8 cellular contexts compared by ENCODE assay signal in genomic region chr22:38706101-38706884, GRCh38. TPM values are rescaled to one million over a fixed set of nuclear protein-coding genes. Genes with fewer than 3 reads are reported as not detected.
DNase-seq lines count a peak whose midpoint lies in the region; ATAC-seq, FAIRE-seq and TF ChIP-seq lines count a peak whose summit lies in the region.

No MANE protein-coding gene starts in this region.

- intact Hi-C loops in Right ventricle myocardium superior (cut with DNase I) (no loop called here), pancreas (cut with DNase I) (no loop called here)

- TF ChIP-seq CTCF in C4-2B (conservative IDR thresholded peaks at IDR 0.05) (no peak), pancreas (IDR thresholded peaks at IDR 0.05) (no peak)

- no peaks in the 10 kb centered on the region for H3K36me3 ChIP-seq in pancreas

- no peak for FAIRE-seq in pancreas (lab: Jason Lieb, UNC)

- no peaks in the 10 kb centered on the region for H3K9me3 Mint-ChIP-seq in activated naive CD4-positive, alpha-beta T cell treated with anti-CD3 and anti-CD28 coated beads, Interleukin-2, amount 50 U/mL, for 24 hours

- no peaks in the 10 kb centered on the region for H3K27me3 Mint-ChIP-seq in activated naive CD4-positive, alpha-beta T cell treated with anti-CD3 and anti-CD28 coated beads, Interleukin-2, amount 50 U/mL, for 24 hours

- peaks cover 68% of the 10 kb centered on the region for H3K4me1 Mint-ChIP-seq in activated naive CD4-positive, alpha-beta T cell treated with anti-CD3 and anti-CD28 coated beads, Interleukin-2, amount 50 U/mL, for 24 hours

- H3K27me3 ChIP-seq in pancreas = no peaks in the 10 kb centered on the region

- peaks cover 2% of the 10 kb centered on the region for H3K36me3 Mint-ChIP-seq in activated naive CD4-positive, alpha-beta T cell treated with anti-CD3 and anti-CD28 coated beads, Interleukin-2, amount 50 U/mL, for 24 hours

- H3K4me3 Mint-ChIP-seq in activated naive CD4-positive, alpha-beta T cell treated with anti-CD3 and anti-CD28 coated beads, Interleukin-2, amount 50 U/mL, for 24 hours = peak overlapping the region; percentile 93

- no peaks in the 10 kb centered on the region for H3K9me3 ChIP-seq in pancreas

- ATAC-seq in GM21390 (IDR thresholded peaks at IDR 0.05; ENCODE audit: unreplicated experiment) (peak; percentile 1), Right ventricle myocardium superior (ENCODE audit: poor library complexity) (peak; percentile 27), pancreas (peak; percentile 4 to 34 (median 19)), GM19395 (IDR thresholded peaks at IDR 0.05; ENCODE audit: unreplicated experiment) (no peak)

- peak overlapping the region; percentile 89 for H3K27ac Mint-ChIP-seq in activated naive CD4-positive, alpha-beta T cell treated with anti-CD3 and anti-CD28 coated beads, Interleukin-2, amount 50 U/mL, for 24 hours

- peaks cover 18 to 32% (median 29%) of the 10 kb centered on the region in 3 donors for H3K4me1 ChIP-seq in pancreas

- H3K27ac ChIP-seq in C4-2B = peak overlapping the region; percentile 92
- peak overlapping the region; percentile 87 to 97 (median 92) for H3K27ac ChIP-seq in pancreas

- H3K4me3 ChIP-seq in pancreas = peak overlapping the region; percentile 87 to 99 (median 90)

- DNase-seq in NCI-H2171 treated with DMSO at 0.1 percent for 48 hours (lab: John Stamatoyannopoulos, UW) (peak; percentile 33), Right ventricle myocardium superior (peak; percentile 61), pancreas (peak; percentile 57 to 88 (median 71)), AML-193 (lab: John Stamatoyannopoulos, UW) (no peak)

- WGBS in pancreas, 2 donors = 0 to 1% methylated on average over 62 to 79 of the region's 80 CpGs

RNA-seq across cellular contexts. Expression of gene GTPBP1, which starts 0.5 kb away (rescaled TPM):
- total RNA-seq in Right ventricle myocardium superior (30.6 TPM), pancreas (10 to 100 TPM; 20.2 to 35.4 (median 28.3) TPM)
- polyA plus RNA-seq in pancreas = 10 to 100 TPM; 14.7 to 36.0 TPM

RNA-seq across cellular contexts. Expression of gene JOSD1, which starts 5.5 kb away (rescaled TPM):
- 17.2 TPM for total RNA-seq in Right ventricle myocardium superior
- total RNA-seq in pancreas = 10 to 100 TPM; 16.6 to 32.3 (median 22.2) TPM
- 10 to 100 TPM; 10.9 to 16.8 TPM for polyA plus RNA-seq in pancreas

RNA-seq across cellular contexts. Expression of gene TOMM22, which starts 24.5 kb away (rescaled TPM):
- total RNA-seq in Right ventricle myocardium superior (60.9 TPM), pancreas (10 to 100 TPM; 21.2 to 35.8 (median 30.9) TPM)
- 10 to 100 TPM; 11.6 to 18.6 TPM for polyA plus RNA-seq in pancreas

RNA-seq across cellular contexts. Expression of gene SUN2, which starts 49.5 kb away (rescaled TPM):
- total RNA-seq in Right ventricle myocardium superior = 117 TPM
- total RNA-seq in pancreas = 10 to 100 TPM; 64.1 to 99.2 (median 84.9) TPM
- polyA plus RNA-seq in pancreas = 10 to 100 TPM; 44.8 to 60.8 TPM

RNA-seq across cellular contexts. Expression of gene CBY1, which starts 49.9 kb away (rescaled TPM):
- 38.3 TPM for total RNA-seq in Right ventricle myocardium superior
- 10 to 100 TPM; 15.3 to 22.9 (median 17.2) TPM for total RNA-seq in pancreas
- polyA plus RNA-seq in pancreas = 10 to 100 TPM; 36.3 to 37.1 TPM

Comparison
In these comparisons a context has a peak if more than half of its experiments do, and no peak if none do; other contexts are left out.
1. DNase-seq: peak in NCI-H2171 treated with DMSO at 0.1 percent for 48 hours (single experiment), Right ventricle myocardium superior (single experiment) and pancreas (6 of 6); none in AML-193 (0 of 2).